14 cellular contexts compared by ENCODE assay signal in the genomic region with DNA sequence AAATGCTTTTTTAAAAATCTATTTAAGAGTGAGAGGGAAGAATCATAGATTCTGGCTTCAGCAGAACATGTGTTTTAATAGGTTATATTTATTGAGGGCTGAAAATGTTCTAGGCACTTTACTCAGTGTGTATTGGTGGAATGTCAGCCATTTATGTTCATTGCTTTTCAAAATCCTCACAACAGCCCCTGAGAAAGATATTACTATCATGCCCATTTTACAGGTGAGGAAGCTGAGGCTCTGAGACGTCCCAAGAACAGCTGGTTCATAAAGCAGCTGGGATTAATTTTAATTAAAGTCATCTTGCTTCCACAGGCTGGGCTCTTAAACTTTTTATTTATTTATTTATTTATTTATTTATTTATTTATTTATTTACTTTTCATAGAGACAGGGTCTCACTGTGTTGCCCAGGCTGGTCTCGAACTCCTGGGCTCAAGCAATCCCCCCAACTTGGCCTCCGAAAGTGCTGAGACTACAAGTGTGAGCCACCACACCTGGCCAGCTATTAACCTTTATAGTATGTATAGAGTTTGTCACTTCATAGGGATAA. TPM values are rescaled to one million over a fixed set of nuclear protein-coding genes. Genes with fewer than 3 reads are reported as not detected.
DNase-seq lines count a peak whose midpoint lies in the region; ATAC-seq and TF ChIP-seq lines count a peak whose summit lies in the region.
"Had no signal": no experiment of that assay in that cellular context is flagged by ENCODE, and none has a peak within 500 bp of the region (broad histone marks: within the 10 kb centered on the region; RNA-seq: fewer than 3 reads in every experiment).

No MANE protein-coding gene starts in this region.

- H3K9me3 Mint-ChIP-seq in stimulated activated naive CD8-positive, alpha-beta T cell treated with anti-CD3 and anti-CD28 coated beads, Interleukin-15, Interleukin-2, amounts not matched to agents 100 ng/mL and 50 ng/mL, for 24 hours = peaks cover 4% of the 10 kb centered on the region
- H3K9me3 Mint-ChIP-seq in stimulated activated naive CD8-positive, alpha-beta T cell treated with anti-CD3 and anti-CD28 coated beads, Interleukin-15, amount 100 ng/mL, for 72 hours = peaks cover 5 to 24% of the 10 kb centered on the region in 2 donors
- peaks cover 25% of the 10 kb centered on the region for H3K9me3 Mint-ChIP-seq in activated CD8-positive, alpha-beta T cell treated with anti-CD3 and anti-CD28 coated beads for 36 hours
- no peaks in the 10 kb centered on the region for H3K9me3 Mint-ChIP-seq in immature natural killer cell
- H3K9me3 Mint-ChIP-seq: activated naive CD8-positive, alpha-beta T cell treated with anti-CD3 and anti-CD28 coated beads, Interleukin-2, amount 10 ng/mL, durations not matched to agents 7 days and 5 days had no signal

- no peak for DNase-seq in stimulated activated naive CD8-positive, alpha-beta T cell treated with anti-CD3 and anti-CD28 coated beads, Interleukin-15, amount 100 ng/mL, for 72 hours
- no peak for DNase-seq in activated CD8-positive, alpha-beta T cell treated with anti-CD3 and anti-CD28 coated beads for 36 hours
- DNase-seq in immature natural killer cell (no peak), NCI-H526 (lab: John Stamatoyannopoulos, UW) (no peak), AML-193 (lab: John Stamatoyannopoulos, UW) (no peak), occipital lobe (lab: John Stamatoyannopoulos, UW) (no peak)
- DNase-seq: central memory CD4-positive, alpha-beta T cell; DMS79; glutamatergic neuron; NCI-H1930 had no signal

- H3K36me3 Mint-ChIP-seq in stimulated activated naive CD8-positive, alpha-beta T cell treated with anti-CD3 and anti-CD28 coated beads, Interleukin-15, Interleukin-2, amounts not matched to agents 100 ng/mL and 50 ng/mL, for 24 hours (ENCODE audit: low read depth) = peaks cover 15% of the 10 kb centered on the region
- H3K36me3 Mint-ChIP-seq in activated CD8-positive, alpha-beta T cell treated with anti-CD3 and anti-CD28 coated beads for 36 hours (ENCODE audit: low read depth) = peaks cover 13% of the 10 kb centered on the region
- H3K36me3 Mint-ChIP-seq in immature natural killer cell = no peaks in the 10 kb centered on the region
- H3K36me3 Mint-ChIP-seq: mesothelial cell of epicardium had no signal

- ATAC-seq in stimulated activated naive CD8-positive, alpha-beta T cell treated with anti-CD3 and anti-CD28 coated beads, Interleukin-15, amount 100 ng/mL, for 72 hours = no peak
- ATAC-seq in activated CD8-positive, alpha-beta T cell treated with anti-CD3 and anti-CD28 coated beads for 36 hours = no peak
- ATAC-seq in HG02571 (IDR thresholded peaks at IDR 0.05; ENCODE audit: unreplicated experiment) = no peak

- H3K27ac Mint-ChIP-seq in stimulated activated naive CD8-positive, alpha-beta T cell treated with anti-CD3 and anti-CD28 coated beads, Interleukin-15, Interleukin-2, amounts not matched to agents 100 ng/mL and 50 ng/mL, for 24 hours = peak overlapping the region; percentile 92
- peak overlapping the region in 1 of 2 donors; percentile 76 for H3K27ac Mint-ChIP-seq in stimulated activated naive CD8-positive, alpha-beta T cell treated with anti-CD3 and anti-CD28 coated beads, Interleukin-15, amount 100 ng/mL, for 72 hours
- H3K27ac Mint-ChIP-seq in activated CD8-positive, alpha-beta T cell treated with anti-CD3 and anti-CD28 coated beads for 36 hours = peak overlapping the region; percentile 90
- peak overlapping the region in 2 of 6 donors; percentile 45 to 80 for H3K27ac Mint-ChIP-seq in immature natural killer cell

- TF ChIP-seq CTCF in activated CD8-positive, alpha-beta T cell treated with anti-CD3 and anti-CD28 coated beads for 36 hours (IDR thresholded peaks at IDR 0.05) = no peak

- H3K4me3 Mint-ChIP-seq in stimulated activated naive CD8-positive, alpha-beta T cell treated with anti-CD3 and anti-CD28 coated beads, Interleukin-15, Interleukin-2, amounts not matched to agents 100 ng/mL and 50 ng/mL, for 24 hours = no peak overlapping the region
- H3K4me3 Mint-ChIP-seq in stimulated activated naive CD8-positive, alpha-beta T cell treated with anti-CD3 and anti-CD28 coated beads, Interleukin-15, amount 100 ng/mL, for 72 hours = peak overlapping the region in 1 of 2 donors; percentile 72
- no peak overlapping the region for H3K4me3 Mint-ChIP-seq in activated CD8-positive, alpha-beta T cell treated with anti-CD3 and anti-CD28 coated beads for 36 hours
- peak overlapping the region in 4 of 5 donors; percentile 83 to 94 (median 86) for H3K4me3 Mint-ChIP-seq in immature natural killer cell

- H3K27me3 Mint-ChIP-seq in stimulated activated naive CD8-positive, alpha-beta T cell treated with anti-CD3 and anti-CD28 coated beads, Interleukin-15, Interleukin-2, amounts not matched to agents 100 ng/mL and 50 ng/mL, for 24 hours = no peaks in the 10 kb centered on the region
- H3K27me3 Mint-ChIP-seq in stimulated activated naive CD8-positive, alpha-beta T cell treated with anti-CD3 and anti-CD28 coated beads, Interleukin-15, amount 100 ng/mL, for 72 hours = no peaks in the 10 kb centered on the region
- no peaks in the 10 kb centered on the region for H3K27me3 Mint-ChIP-seq in activated CD8-positive, alpha-beta T cell treated with anti-CD3 and anti-CD28 coated beads for 36 hours
- no peaks in the 10 kb centered on the region for H3K27me3 Mint-ChIP-seq in immature natural killer cell (ENCODE audit: low read depth in 3 of 3)
- H3K27me3 Mint-ChIP-seq: activated naive CD8-positive, alpha-beta T cell treated with anti-CD3 and anti-CD28 coated beads, Interleukin-2, amount 10 ng/mL, durations not matched to agents 7 days and 5 days had no signal

- POLR2A ChIA-PET in activated CD8-positive, alpha-beta T cell treated with anti-CD3 and anti-CD28 coated beads for 36 hours (lab: Charles Lee) = interaction anchor here (1.0 kb wide), 1 partner anchor 49 kb away, joined by 4 read pairs; no protein-coding TSS in a partner anchor

- intact Hi-C loops in activated CD8-positive, alpha-beta T cell treated with anti-CD3 and anti-CD28 coated beads for 36 hours (cut with micrococcal nuclease) = loop anchor here (5.0 kb wide), 1 partner anchor 36 kb away; a partner anchor contains a TSS

- peaks cover 83% of the 10 kb centered on the region for H3K4me1 Mint-ChIP-seq in stimulated activated naive CD8-positive, alpha-beta T cell treated with anti-CD3 and anti-CD28 coated beads, Interleukin-15, Interleukin-2, amounts not matched to agents 100 ng/mL and 50 ng/mL, for 24 hours (ENCODE audit: low read depth)
- H3K4me1 Mint-ChIP-seq in stimulated activated naive CD8-positive, alpha-beta T cell treated with anti-CD3 and anti-CD28 coated beads, Interleukin-15, amount 100 ng/mL, for 72 hours = peaks cover 62% of the 10 kb centered on the region
- peaks cover 67% of the 10 kb centered on the region for H3K4me1 Mint-ChIP-seq in activated CD8-positive, alpha-beta T cell treated with anti-CD3 and anti-CD28 coated beads for 36 hours (ENCODE audit: low read depth)
- H3K4me1 Mint-ChIP-seq in immature natural killer cell = peaks cover 23 to 33% of the 10 kb centered on the region in 2 donors

- CTCF ChIA-PET in activated CD8-positive, alpha-beta T cell treated with anti-CD3 and anti-CD28 coated beads for 36 hours (lab: Charles Lee) = interaction anchor here (1.0 to 1.8 kb wide), 2 partner anchors 11 to 339 kb away, joined by 3 read pairs; no protein-coding TSS in a partner anchor

RNA-seq across cellular contexts. Expression of a gene that starts 37.2 kb away (rescaled TPM):
- 10 to 100 TPM; 19.1 to 19.4 TPM for total RNA-seq in activated CD8-positive, alpha-beta T cell treated with anti-CD3 and anti-CD28 coated beads for 36 hours
- polyA plus RNA-seq in immature natural killer cell = 1 to 10 TPM; 1.6 to 2.2 (median 1.8) TPM
- 33.2 TPM for total RNA-seq in occipital lobe

Comparison
In these comparisons a context has a peak if more than half of its experiments do, and no peak if none do; other contexts are left out.
1. H3K4me3 Mint-ChIP-seq: peak in immature natural killer cell (4 of 5); none in stimulated activated naive CD8-positive, alpha-beta T cell treated with anti-CD3 and anti-CD28 coated beads, Interleukin-15, Interleukin-2, amounts not matched to agents 100 ng/mL and 50 ng/mL, for 24 hours (single experiment) and activated CD8-positive, alpha-beta T cell treated with anti-CD3 and anti-CD28 coated beads for 36 hours (single experiment).